ENCODE assay signal across 13 cellular contexts in the genomic region with DNA sequence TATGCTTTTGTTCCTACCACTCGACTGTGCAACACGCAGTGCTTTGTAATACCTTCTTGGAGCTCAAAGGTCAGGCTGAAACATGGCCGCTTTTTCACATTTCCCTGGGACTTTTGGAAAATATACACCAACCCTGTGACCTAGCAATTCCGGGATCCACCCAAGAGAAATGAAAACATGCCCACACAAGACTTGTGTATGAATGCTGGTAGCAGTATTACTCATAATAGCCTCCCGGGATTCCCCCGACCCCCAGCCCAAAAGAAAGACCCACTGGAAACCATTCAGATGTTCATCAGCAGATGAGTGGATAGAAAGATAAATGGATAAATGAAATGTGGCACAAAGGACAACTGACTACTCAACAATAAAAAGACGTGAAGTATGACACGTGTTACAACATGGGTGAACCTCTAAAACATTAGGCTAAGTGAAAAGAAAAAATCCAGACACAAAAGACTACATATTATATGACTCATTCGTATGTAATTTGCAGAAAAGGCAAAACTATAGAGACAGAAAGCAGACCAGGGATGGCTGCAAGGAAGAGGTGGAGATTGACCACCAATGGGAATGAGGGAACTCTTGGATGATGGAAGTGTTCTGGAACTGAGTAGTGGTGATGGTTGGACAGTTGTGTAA.
A peak's percentile ranks its signal among the peaks of the same experiment; 100 is the strongest.
DNase-seq lines count a peak whose midpoint lies in the region; ATAC-seq and TF ChIP-seq lines count a peak whose summit lies in the region.
"Had no signal": no experiment of that assay in that cellular context is flagged by ENCODE, and none has a peak within 500 bp of the region (broad histone marks: within the 10 kb centered on the region; RNA-seq: fewer than 3 reads in every experiment).

No MANE protein-coding gene starts in this region.

- H3K27me3 Mint-ChIP-seq in chondrocyte (ENCODE audit: low read depth) = no peaks in the 10 kb centered on the region
- H3K27me3 Mint-ChIP-seq in nephron (ENCODE audit: low read depth) = no peaks in the 10 kb centered on the region

- peak overlapping the region; percentile 83 for H3K18ac ChIP-seq in IMR-90 (ENCODE audit: low read depth, low read length)

- H3K9me3 Mint-ChIP-seq in chondrocyte (ENCODE audit: low read depth) = no peaks in the 10 kb centered on the region
- H3K9me3 Mint-ChIP-seq in nephron = no peaks in the 10 kb centered on the region

- H2BK120ac ChIP-seq in IMR-90 (ENCODE audit: low read depth, low read length) = peak overlapping the region; percentile 95

- H3K4me1 Mint-ChIP-seq in chondrocyte (ENCODE audit: low read depth) = peaks cover 93% of the 10 kb centered on the region
- H3K4me1 Mint-ChIP-seq in nephron = peaks cover 31% of the 10 kb centered on the region

- peak overlapping the region; percentile 89 for H2BK5ac ChIP-seq in IMR-90 (ENCODE audit: low read depth, low read length, poor library complexity, severe bottlenecking)

- WGBS in IMR-90 (ENCODE audit: extremely low coverage in 2 of 2, insufficient read length in 1 of 2), 2 experiments = 100% methylated on average over 1 of the region's 9 CpGs; no CpG with 5 or more reads in 1 of the 2 experiments

- ATAC-seq in IMR-90 (ENCODE audit: low read depth) = peak; percentile 15; the same call in 1 of the 2 replicates
- no peak for ATAC-seq in activated CD4-positive, CD25-positive, alpha-beta regulatory T cell treated with anti-CD3 and anti-CD28 coated beads, Interleukin-2, amount 50 U/mL, for 24 hours

- peak overlapping the region; percentile 86 for H2AK9ac ChIP-seq in IMR-90 (replicated peaks; ENCODE audit: low read depth, low read length, poor library complexity)

- peak overlapping the region; percentile 86 for H3K14ac ChIP-seq in IMR-90 (replicated peaks; ENCODE audit: low read depth, low read length)

- H3K4me1 ChIP-seq in IMR-90 (ENCODE audit: control insufficient read depth, insufficient read depth, low read length) = peaks cover 57% of the 10 kb centered on the region
- peaks cover 0 to 6% of the 10 kb centered on the region in 2 donors for H3K4me1 ChIP-seq in uterus

- no peak overlapping the region for H3K9ac ChIP-seq in IMR-90 (ENCODE audit: low read depth, low read length)

- H3K4ac ChIP-seq in IMR-90 (ENCODE audit: low read depth, low read length) = peak overlapping the region; percentile 65

- CTCF ChIA-PET in IMR-90 (lab: Yijun Ruan, JAX) = interaction anchor here (0.6 to 2.2 kb wide), 9 partner anchors 8 to 244 kb away, joined by 3 to 6 read pairs (median 3); no protein-coding TSS in a partner anchor

- H4K5ac ChIP-seq in IMR-90 (ENCODE audit: low read depth, low read length) = peak overlapping the region; percentile 75; the same call in 1 of the 2 replicates

- TF ChIP-seq POLR2A in IMR-90 (IDR thresholded peaks at IDR 0.05; ENCODE audit: low read depth, low read length) (no peak), uterus (IDR thresholded peaks at IDR 0.05) (no peak)

- dilution Hi-C loops in IMR-90 (cut with HindIII; ENCODE audit: low sequenced_read_pairs, unreplicated experiment) = no loop called here

- H3K36me3 Mint-ChIP-seq in chondrocyte (ENCODE audit: low read depth) = peaks cover 6% of the 10 kb centered on the region
- peaks cover 20% of the 10 kb centered on the region for H3K36me3 Mint-ChIP-seq in nephron (ENCODE audit: low read depth)

- H4K8ac ChIP-seq in IMR-90 (ENCODE audit: low read depth in 2 of 2, low read length in 2 of 2) = peak overlapping the region; percentile 30 to 87

- peak overlapping the region; percentile 81; the same call in 1 of the 2 replicates for H2AK5ac ChIP-seq in IMR-90 (ENCODE audit: low read depth, low read length)

- intact Hi-C loops in IMR-90 (cut with micrococcal nuclease) (loop anchor here (1.0 to 5.0 kb wide), 5 partner anchors 47 to 384 kb away; no protein-coding TSS in a partner anchor), uterus (cut with DNase I; ENCODE audit: low total_unique reads) (no loop called here)

- H3K9me3 ChIP-seq in IMR-90 (ENCODE audit: control insufficient read depth, insufficient read depth, low read length) (no peaks in the 10 kb centered on the region), uterus (no peaks in the 10 kb centered on the region)
- H3K9me3 ChIP-seq: sigmoid colon had no signal

- TF ChIP-seq CTCF in IMR-90 (conservative IDR thresholded peaks at IDR 0.05; ENCODE audit: low read depth, low read length) (no peak), chondrocyte (IDR thresholded peaks at IDR 0.05) (no peak), nephron (IDR thresholded peaks at IDR 0.05; ENCODE audit: unreplicated experiment in 3 of 3) (no peak), uterus (IDR thresholded peaks at IDR 0.05) (no peak)

- H3K27me3 ChIP-seq in IMR-90 (ENCODE audit: control insufficient read depth, insufficient read depth, low read length) (no peaks in the 10 kb centered on the region), uterus (no peaks in the 10 kb centered on the region)
- H3K27me3 ChIP-seq: sigmoid colon had no signal

- no peaks in the 10 kb centered on the region; the same call in none of the 2 replicates for H4K20me1 ChIP-seq in IMR-90 (ENCODE audit: insufficient read depth, low read length)

- H2AFZ ChIP-seq in IMR-90 (replicated peaks; ENCODE audit: low read length, poor library complexity) = no peak overlapping the region

- peak overlapping the region; percentile 63 for H3K27ac ChIP-seq in IMR-90 (ENCODE audit: insufficient read depth, low read length)
- H3K27ac ChIP-seq in uterus = no peak overlapping the region
- H3K27ac ChIP-seq: SK-N-MC had no signal

- peaks cover 30% of the 10 kb centered on the region for H3K36me3 ChIP-seq in IMR-90 (ENCODE audit: control insufficient read depth, insufficient read depth, low read length)
- H3K36me3 ChIP-seq in uterus = no peaks in the 10 kb centered on the region
- H3K36me3 ChIP-seq: sigmoid colon had no signal

- H3K9me1 ChIP-seq in IMR-90 (ENCODE audit: insufficient read depth, low read length) = peaks cover 39% of the 10 kb centered on the region

- DNase-seq in EH (ENCODE audit: low read depth) = peak; percentile 82
- peak; percentile 73 for DNase-seq in IMR-90
- DNase-seq in chondrocyte (ENCODE audit: low spot score) = no peak
- DNase-seq in NCI-H2029 treated with DMSO at 0.1 percent for 48 hours (lab: John Stamatoyannopoulos, UW) = no peak
- no peak for DNase-seq in ureter (ENCODE audit: low spot score)
- DNase-seq in uterus = no peak
- DNase-seq: activated CD8-positive, alpha-beta memory T cell treated with anti-CD3 and anti-CD28 coated beads, Interleukin-2, amount 50 U/mL, for 48 hours; left ventricle myocardium superior; NCI-H2029 had no signal

- H3K4me3 Mint-ChIP-seq in chondrocyte (ENCODE audit: unreplicated experiment) (peak overlapping the region; percentile 51), nephron (no peak overlapping the region)

- H2BK15ac ChIP-seq in IMR-90 (ENCODE audit: low read depth, low read length) = peak overlapping the region; percentile 83

- peak overlapping the region; percentile 97 for H3K27ac Mint-ChIP-seq in chondrocyte (ENCODE audit: unreplicated experiment)
- peak overlapping the region in 2 of 3 experiments; percentile 6 to 8 for H3K27ac Mint-ChIP-seq in nephron

- H3K4me2 ChIP-seq in IMR-90 (ENCODE audit: low read depth, low read length) = peak overlapping the region; percentile 23; the same call in 1 of the 2 replicates

- H3K23ac ChIP-seq in IMR-90 (ENCODE audit: low read depth, low read length) = peak overlapping the region; percentile 66; the same call in 1 of the 2 replicates

- H3K56ac ChIP-seq in IMR-90 (ENCODE audit: extremely low read depth, insufficient read depth, low read length) = peak overlapping the region; percentile 44; the same call in 1 of the 2 replicates

- TF ChIP-seq RAD21 in IMR-90 (IDR thresholded peaks at IDR 0.05; ENCODE audit: low read length) = no peak

- in situ Hi-C loops in IMR-90 (cut with MboI; ENCODE audit: low sequenced_read_pairs) = loop anchor here (25.0 kb wide), 1 partner anchor 116 kb away; no protein-coding TSS in a partner anchor

- peaks cover 62 to 92% of the 10 kb centered on the region in 2 experiments for H3K79me1 ChIP-seq in IMR-90 (ENCODE audit: low read depth in 1 of 2, low read length in 2 of 2)

- H3K4me3 ChIP-seq in IMR-90 (ENCODE audit: insufficient read depth, low read depth, low read length) (no peak overlapping the region), uterus (no peak overlapping the region)
- H3K4me3 ChIP-seq: sigmoid colon, SK-N-MC had no signal

- peak overlapping the region; percentile 94 for H2BK20ac ChIP-seq in IMR-90 (ENCODE audit: low read depth, low read length)

- POLR2A ChIA-PET in IMR-90 (lab: Charles Lee; ENCODE audit: unreplicated experiment) = no interaction called here

- peak overlapping the region; percentile 85 for H4K91ac ChIP-seq in IMR-90 (ENCODE audit: insufficient read depth, low read depth, low read length)

- no TSS peak for BruUV-seq in IMR-90 (replicated peaks; lab: Mats Ljungman, UMichigan)

TF ChIP-seq in IMR-90, 13 proteins besides CTCF, POLR2A, EP300 and RAD21:
- TF ChIP-seq FOS (IDR thresholded peaks at IDR 0.05; ENCODE audit: low read depth, low read length) (peak; percentile 43), SMC3 (IDR thresholded peaks at IDR 0.05; ENCODE audit: low read depth, low read length) (no peak), CEBPB (IDR thresholded peaks at IDR 0.05; ENCODE audit: low read depth, low read length) (no peak), NFE2L2 (IDR thresholded peaks at IDR 0.05; ENCODE audit: low read depth, low read length) (no peak), USF2 (IDR thresholded peaks at IDR 0.05; ENCODE audit: low read depth, low read length) (no peak), BHLHE40 (IDR thresholded peaks at IDR 0.05; ENCODE audit: low read depth, low read length) (0 out of 2 replicates have a peak, but pooled peaks have one; percentile 2), MAFK (IDR thresholded peaks at IDR 0.05; ENCODE audit: low read depth, low read length) (peak; percentile 75)
TF ChIP-seq in IMR-90: peak in this region for 3.

Comparison
In these comparisons a context has a peak if more than half of its experiments do, and no peak if none do; other contexts are left out.
1. DNase-seq: peak in EH (single experiment) and IMR-90 (single experiment); none in chondrocyte (single experiment), NCI-H2029 treated with DMSO at 0.1 percent for 48 hours (single experiment), ureter (single experiment) and uterus (0 of 2).